Comparison of ENCODE assay signal across 8 cellular contexts in genomic region chr14:75711134-75711795, GRCh38. TPM values are rescaled to one million over a fixed set of nuclear protein-coding genes. Genes with fewer than 3 reads are reported as not detected.
DNase-seq lines count a peak whose midpoint lies in the region; ATAC-seq and TF ChIP-seq lines count a peak whose summit lies in the region.

No MANE protein-coding gene starts in this region.

- no peak for TF ChIP-seq EP300 in esophagus muscularis mucosa (IDR thresholded peaks at IDR 0.05)

- H3K9me3 Mint-ChIP-seq in Calu3 (ENCODE audit: low read depth, unreplicated experiment) (no peaks in the 10 kb centered on the region), naive B cell (no peaks in the 10 kb centered on the region)

- H3K4me3 Mint-ChIP-seq in Calu3 (ENCODE audit: low read depth, unreplicated experiment) (peak overlapping the region; percentile 16), naive B cell (no peak overlapping the region)

- H2AFZ ChIP-seq in HCT116 (ENCODE audit: low read depth, low read length, poor library complexity, severe bottlenecking), result no peak overlapping the region

- POLR2A ChIA-PET in HCT116 (lab: Charles Lee), result no interaction called here

- H3K27me3 Mint-ChIP-seq in Calu3 (ENCODE audit: unreplicated experiment) (no peaks in the 10 kb centered on the region), naive B cell (no peaks in the 10 kb centered on the region)

- H3K36me3 ChIP-seq in HCT116 (ENCODE audit: control insufficient read depth in 1 of 2, insufficient read depth in 2 of 2, low read length in 2 of 2), result no peaks in the 10 kb centered on the region
- H3K36me3 ChIP-seq in SJSA1, result peaks cover 7% of the 10 kb centered on the region
- peaks cover 0 to 20% (median 9%) of the 10 kb centered on the region in 4 donors for H3K36me3 ChIP-seq in esophagus muscularis mucosa

- H3K27ac Mint-ChIP-seq in Calu3 (ENCODE audit: unreplicated experiment), result peak overlapping the region; percentile 77
- no peak overlapping the region for H3K27ac Mint-ChIP-seq in naive B cell

- no peaks in the 10 kb centered on the region for H3K9me2 ChIP-seq in HCT116 (ENCODE audit: insufficient read depth)

- H3K4me1 ChIP-seq in HCT116 (ENCODE audit: control insufficient read depth in 1 of 2, insufficient read depth in 2 of 2, low read length in 2 of 2), result peaks cover 17 to 18% of the 10 kb centered on the region in 2 experiments
- H3K4me1 ChIP-seq in SJSA1 (replicated peaks), result peaks cover 19% of the 10 kb centered on the region
- H3K4me1 ChIP-seq in esophagus muscularis mucosa, result peaks cover 15 to 41% (median 29%) of the 10 kb centered on the region in 4 donors

- RAD21 ChIA-PET in HCT116 (lab: Charles Lee; ENCODE audit: low non-redundant PET in 1 of 2, low total read pairs in 2 of 2, uncharacterized antibody in 2 of 2, unreplicated experiment in 2 of 2), result interaction anchor here (0.6 to 1.4 kb wide), 5 partner anchors 148 to 271 kb away, joined by 3 to 9 read pairs (median 5); partner anchors contain the start of gene TGFB3 (in 2 of the 2)

- CTCF ChIA-PET in Calu3 (lab: Charles Lee) (interaction anchor here (0.8 to 4.5 kb wide), 2 partner anchors 157 to 271 kb away, joined by 4 to 47 read pairs; partner anchors contain the start of gene TGFB3), HCT116 (lab: Charles Lee) (interaction anchor here (0.8 to 5.3 kb wide), 11 partner anchors 13 to 934 kb away, joined by 3 to 176 read pairs (median 4); partner anchors contain the start of genes IFT43 and TGFB3)

- H3K4me1 Mint-ChIP-seq in Calu3 (ENCODE audit: low read depth, unreplicated experiment), result peaks cover 17% of the 10 kb centered on the region
- no peaks in the 10 kb centered on the region for H3K4me1 Mint-ChIP-seq in naive B cell

- peak overlapping the region; percentile 62 for H3K27ac ChIP-seq in HCT116 (ENCODE audit: low read depth, low read length)
- H3K27ac ChIP-seq in SJSA1, result no peak overlapping the region
- H3K27ac ChIP-seq in esophagus muscularis mucosa (replicated peaks in 1 of 4), result peak overlapping the region; percentile 67 to 82 (median 76)

- H3K9me3 ChIP-seq in HCT116 (ENCODE audit: control insufficient read depth in 1 of 2, insufficient read depth in 1 of 2, low read depth in 1 of 2, low read length in 2 of 2), result no peaks in the 10 kb centered on the region
- no peaks in the 10 kb centered on the region for H3K9me3 ChIP-seq in SJSA1 (replicated peaks)
- no peaks in the 10 kb centered on the region for H3K9me3 ChIP-seq in esophagus muscularis mucosa

- intact Hi-C loops in Calu3 (cut with micrococcal nuclease; ENCODE audit: unreplicated experiment) (loop anchor here (5.0 kb wide), 1 partner anchor 81 kb away; no protein-coding TSS in a partner anchor), HCT116 (cut with micrococcal nuclease) (loop anchor here (1.0 kb wide), 2 partner anchors 271 to 676 kb away; no protein-coding TSS in a partner anchor), esophagus muscularis mucosa (cut with DNase I) (loop anchor here (2.0 to 5.0 kb wide), 3 partner anchors 81 to 272 kb away; no protein-coding TSS in a partner anchor)

- BruUV-seq in Calu3 (replicated peaks; lab: Mats Ljungman, UMichigan) (no TSS peak), HCT116 (replicated peaks; lab: Mats Ljungman, UMichigan) (no TSS peak)

- no peak for TF ChIP-seq POLR2A in HCT116 (IDR thresholded peaks at IDR 0.05; ENCODE audit: borderline replicate concordance, extremely low read depth, insufficient read depth, insufficient read length)
- no peak for TF ChIP-seq POLR2A in esophagus muscularis mucosa (IDR thresholded peaks at IDR 0.05; ENCODE audit: low read depth)

- no peaks in the 10 kb centered on the region for H3K79me2 ChIP-seq in HCT116 (ENCODE audit: insufficient read depth, low read length)

- ATAC-seq in HCT116, result peak; percentile 81
- peak in 1 of 2 donors; percentile 47 for ATAC-seq in naive B cell (ENCODE audit: low read depth in 2 of 2)
- ATAC-seq in GM21528 (IDR thresholded peaks at IDR 0.05; ENCODE audit: low FRiP score, unreplicated experiment), result no peak
- ATAC-seq in GM21576 (IDR thresholded peaks at IDR 0.05; ENCODE audit: unreplicated experiment), result no peak

- peak; percentile 95 for TF ChIP-seq RAD21 in HCT116 (IDR thresholded peaks at IDR 0.05; ENCODE audit: low read depth)

- H3K4me2 ChIP-seq in HCT116 (ENCODE audit: low read length), result peak overlapping the region; percentile 61

- peak overlapping the region; percentile 23 for H3K9ac ChIP-seq in HCT116 (ENCODE audit: low read length)

- H3K36me3 Mint-ChIP-seq in Calu3 (ENCODE audit: insufficient read depth, unreplicated experiment) (peaks cover 2% of the 10 kb centered on the region), naive B cell (no peaks in the 10 kb centered on the region)

- H3K27me3 ChIP-seq in HCT116 (ENCODE audit: insufficient read depth, low read length) (no peaks in the 10 kb centered on the region), SJSA1 (replicated peaks) (peaks cover 15% of the 10 kb centered on the region), esophagus muscularis mucosa (no peaks in the 10 kb centered on the region)

- WGBS in esophagus muscularis mucosa, result 65% methylated on average over 4 of the region's 4 CpGs

- DNase-seq in Calu3, result peak; percentile 21
- DNase-seq in HCT116 (ENCODE audit: low read depth, low spot score), result peak; percentile 43
- DNase-seq in SJSA1 (ENCODE audit: low read depth in 1 of 2, low spot score in 2 of 2), result peak; percentile 32 to 42
- no peak for DNase-seq in esophagus muscularis mucosa (ENCODE audit: extremely low spot score)
- DNase-seq in naive B cell, result peak; percentile 15
- DNase-seq in CD1c-positive myeloid dendritic cell (ENCODE audit: extremely low spot score), result no peak

- 0 out of 4 replicates have a peak overlapping the region, but pooled peaks of 1 of the 2 experiments have one; percentile 0 for H3K4me3 ChIP-seq in HCT116 (replicated peaks in 1 of 2; ENCODE audit: low read depth in 1 of 2, low read length in 2 of 2)
- no peak overlapping the region for H3K4me3 ChIP-seq in SJSA1
- H3K4me3 ChIP-seq in esophagus muscularis mucosa, result no peak overlapping the region

- TF ChIP-seq CTCF in Calu3 (IDR thresholded peaks at IDR 0.05; ENCODE audit: unreplicated experiment), result peak; percentile 53
- peak; percentile 89 to 96 (median 94) for TF ChIP-seq CTCF in HCT116 (IDR thresholded peaks at IDR 0.05 in 2 of 3, conservative IDR thresholded peaks at IDR 0.05 in 1 of 3; ENCODE audit: borderline replicate concordance in 1 of 3, insufficient read depth in 1 of 3, low read depth in 2 of 3, low read length in 2 of 3)
- TF ChIP-seq CTCF in esophagus muscularis mucosa (IDR thresholded peaks at IDR 0.05), result peak; percentile 69 to 81 (median 77)

- no peaks in the 10 kb centered on the region for H4K20me1 ChIP-seq in HCT116 (ENCODE audit: insufficient read depth)

TF ChIP-seq in HCT116, 20 proteins besides CTCF, POLR2A, EP300 and RAD21:
- TF ChIP-seq EZH2 (IDR thresholded peaks at IDR 0.05), result no peak
- TF ChIP-seq YY1 (IDR thresholded peaks at IDR 0.05; ENCODE audit: extremely low read depth, insufficient replicate concordance, low read depth, low read length), result peak; percentile 62

RNA-seq across cellular contexts. Expression of gene TTLL5, which starts 50.2 kb away (rescaled TPM):
- 46.8 and 47.5 TPM in 2 replicates for total RNA-seq in Calu3 (2022)
- total RNA-seq in HCT116 (2021; ENCODE audit: unreplicated experiment), result 26.2 TPM
- 15.1 and 16.5 TPM in 2 replicates for polyA plus RNA-seq in HCT116 (2012)
- 15.3 and 16.3 TPM in 2 replicates for total RNA-seq in SJSA1 (2014; rRNA removed; shearing (Covaris generic))
- 10 to 100 TPM; 16.9 to 26.6 (median 21.2) TPM for total RNA-seq in esophagus muscularis mucosa
- polyA plus RNA-seq in naive B cell (ENCODE audit: low read depth in 6 of 6), result 10 to 100 TPM in 2 of 6 donors, 1 to 10 TPM in 4; 3.8 to 15.9 (median 9.1) TPM

RNA-seq across cellular contexts. Expression of gene ERG28, which starts 50.6 kb away (rescaled TPM):
- total RNA-seq in Calu3 (2022) (30.5 and 30.9 TPM in 2 replicates), HCT116 (2021; ENCODE audit: unreplicated experiment) (18.4 TPM), esophagus muscularis mucosa (1 to 10 TPM; 6.0 to 7.5 (median 6.9) TPM)
- 16.1 and 17.3 TPM in 2 replicates for polyA plus RNA-seq in HCT116 (2012)
- total RNA-seq in SJSA1 (2014; rRNA removed; shearing (Covaris generic)), result 4.5 and 5.9 TPM in 2 replicates
- 10 to 100 TPM; 16.9 to 29.9 (median 23.6) TPM for polyA plus RNA-seq in naive B cell (ENCODE audit: low read depth in 6 of 6)

Comparison
In these comparisons a context has a peak if more than half of its experiments do, and no peak if none do; other contexts are left out.
1. DNase-seq: peak in Calu3 (single experiment), HCT116 (single experiment), SJSA1 (2 of 2) and naive B cell (single experiment); none in esophagus muscularis mucosa (single experiment) and CD1c-positive myeloid dendritic cell (single experiment).
2. Peak in every context shown above with its lines, with median percentiles within 50 percentile points of each other: CTCF ChIP-seq.